ENCODE assay signal across 20 cellular contexts in genomic region chr3:180383332-180384020, GRCh38.
A peak's percentile ranks its signal among the peaks of the same experiment; 100 is the strongest.
DNase-seq lines count a peak whose midpoint lies in the region; ATAC-seq, FAIRE-seq and TF ChIP-seq lines count a peak whose summit lies in the region.
"Had no signal": no experiment of that assay in that cellular context is flagged by ENCODE, and none has a peak within 500 bp of the region (broad histone marks: within the 10 kb centered on the region; RNA-seq: fewer than 3 reads in every experiment).

No MANE protein-coding gene starts in this region.

- TF ChIP-seq CTCF in NB4 (IDR thresholded peaks at IDR 0.05; ENCODE audit: low read depth, low read length) = no peak

- TF ChIP-seq POLR2A in H54 (IDR thresholded peaks at IDR 0.05; ENCODE audit: low read depth, low read length) = no peak
- TF ChIP-seq POLR2A in NB4 (IDR thresholded peaks at IDR 0.05; ENCODE audit: extremely low read depth, insufficient read length) = no peak

- peak; percentile 67 for ATAC-seq in SK-N-SH treated with all-trans-retinoic acid at 6 μM for 48 hours
- ATAC-seq in GM18870 (IDR thresholded peaks at IDR 0.05; ENCODE audit: unreplicated experiment) = no peak
- no peak for ATAC-seq in HG03460 (IDR thresholded peaks at IDR 0.05; ENCODE audit: unreplicated experiment)
- ATAC-seq: activated T-cell treated with anti-CD3 and anti-CD28 coated beads, Interleukin-2, amount 50 U/mL, for 72 hours; naive thymus-derived CD8-positive, alpha-beta T cell; stimulated activated memory B cell treated with anti-CD40 and anti-IgM and Interleukin-4, amounts not matched to agents 10 μg/mL and 1 μg/mL and 100 μg/mL, for 72 hours had no signal

- DNase-seq in H54 (ENCODE audit: insufficient read length, low spot score) = no peak
- DNase-seq in NB4 (ENCODE audit: low read depth) = peak; percentile 4
- peak; percentile 3 for DNase-seq in glomerular visceral epithelial cell (ENCODE audit: extremely low spot score)
- no peak for DNase-seq in activated CD4-positive, alpha-beta T cell treated with anti-CD3 and anti-CD28 coated beads, Interleukin-2, amount 50 U/mL, for 1 hour
- DNase-seq in stimulated activated CD4-positive, alpha-beta T cell treated with anti-CD3 and anti-CD28 coated beads, Interleukin-4, amount 100 ng/mL, for 24 hours = no peak
- DNase-seq: activated CD4-positive, alpha-beta memory T cell treated with anti-CD3 and anti-CD28 coated beads, Interleukin-2, amount 10 ng/mL, durations not matched to agents 7 days and 5 days; activated naive CD8-positive, alpha-beta T cell treated with anti-CD3 and anti-CD28 coated beads, Interleukin-2, amount 10 ng/mL, durations not matched to agents 7 days and 5 days; activated T-cell treated with anti-CD3 and anti-CD28 coated beads, Interleukin-2, amount 50 U/mL, for 72 hours; heart right ventricle; naive thymus-derived CD8-positive, alpha-beta T cell; NCI-H187 treated with DMSO at 0.1 percent for 48 hours; NCI-H510A; SW 1271 had no signal

- no peak overlapping the region for H3K4me3 ChIP-seq in NB4 (ENCODE audit: low read depth, low read length)
- H3K4me3 ChIP-seq: heart right ventricle, tibial nerve had no signal

- FAIRE-seq in H54 (lab: Jason Lieb, UNC) = peak; percentile 79
- FAIRE-seq: H1, islet of Langerhans had no signal

TF ChIP-seq in SK-N-SH treated with all-trans-retinoic acid at 6 μM for 48 hours, 23 proteins besides CTCF, POLR2A, EP300 and RAD21:
- TF ChIP-seq ESRRG (CRISPR knock-in tag; IDR thresholded peaks at IDR 0.05) (no peak), ISL1 (CRISPR knock-in tag; IDR thresholded peaks at IDR 0.05) (no peak), ZNF70 (CRISPR knock-in tag; IDR thresholded peaks at IDR 0.05) (no peak), TSHZ2 (CRISPR knock-in tag; IDR thresholded peaks at IDR 0.05) (no peak), ZFP30 (CRISPR knock-in tag; IDR thresholded peaks at IDR 0.05) (no peak), GLIS3 (CRISPR knock-in tag; IDR thresholded peaks at IDR 0.05) (no peak), RARB (CRISPR knock-in tag; IDR thresholded peaks at IDR 0.05) (no peak), TOX (CRISPR knock-in tag; IDR thresholded peaks at IDR 0.05; ENCODE audit: borderline replicate concordance) (no peak), ZC3H10 (CRISPR knock-in tag; IDR thresholded peaks at IDR 0.05) (no peak), ZNF8 (CRISPR knock-in tag; IDR thresholded peaks at IDR 0.05) (no peak), OSR1 (CRISPR knock-in tag; IDR thresholded peaks at IDR 0.05) (no peak), SNAI2 (CRISPR knock-in tag; IDR thresholded peaks at IDR 0.05) (no peak), CREB5 (CRISPR knock-in tag; IDR thresholded peaks at IDR 0.05; ENCODE audit: low read depth) (no peak), ARNTL (CRISPR knock-in tag; IDR thresholded peaks at IDR 0.05; ENCODE audit: borderline replicate concordance, low read depth) (no peak), ZFP3 (CRISPR knock-in tag; IDR thresholded peaks at IDR 0.05) (no peak), CSDC2 (CRISPR knock-in tag; IDR thresholded peaks at IDR 0.05) (no peak), PPARA (CRISPR knock-in tag; IDR thresholded peaks at IDR 0.05; ENCODE audit: borderline replicate concordance) (no peak)
- TF ChIP-seq, protein P1, sequence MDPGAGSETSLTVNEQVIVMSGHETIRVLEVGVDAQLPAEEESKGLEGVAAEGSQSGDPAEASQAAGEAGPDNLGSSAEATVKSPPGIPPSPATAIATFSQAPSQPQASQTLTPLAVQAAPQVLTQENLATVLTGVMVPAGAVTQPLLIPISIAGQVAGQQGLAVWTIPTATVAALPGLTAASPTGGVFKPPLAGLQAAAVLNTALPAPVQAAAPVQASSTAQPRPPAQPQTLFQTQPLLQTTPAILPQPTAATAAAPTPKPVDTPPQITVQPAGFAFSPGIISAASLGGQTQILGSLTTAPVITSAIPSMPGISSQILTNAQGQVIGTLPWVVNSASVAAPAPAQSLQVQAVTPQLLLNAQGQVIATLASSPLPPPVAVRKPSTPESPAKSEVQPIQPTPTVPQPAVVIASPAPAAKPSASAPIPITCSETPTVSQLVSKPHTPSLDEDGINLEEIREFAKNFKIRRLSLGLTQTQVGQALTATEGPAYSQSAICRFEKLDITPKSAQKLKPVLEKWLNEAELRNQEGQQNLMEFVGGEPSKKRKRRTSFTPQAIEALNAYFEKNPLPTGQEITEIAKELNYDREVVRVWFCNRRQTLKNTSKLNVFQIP (CRISPR knock-in tag; IDR thresholded peaks at IDR 0.05; ENCODE audit: borderline replicate concordance, low read depth) = no peak

Comparison
In these comparisons a context has a peak if more than half of its experiments do, and no peak if none do; other contexts are left out.
1. DNase-seq: peak in NB4 (single experiment) and glomerular visceral epithelial cell (single experiment); none in H54 (single experiment), activated CD4-positive, alpha-beta T cell treated with anti-CD3 and anti-CD28 coated beads, Interleukin-2, amount 50 U/mL, for 1 hour (single experiment) and stimulated activated CD4-positive, alpha-beta T cell treated with anti-CD3 and anti-CD28 coated beads, Interleukin-4, amount 100 ng/mL, for 24 hours (single experiment).